1 cellular context compared by ENCODE assay signal in genomic region chr7:103347507-103348267, GRCh38.
TF ChIP-seq lines count a peak whose summit lies in the region.

Gene PSMC2 (plus strand): TSS chr7:103347643. CDS start chr7:103347712, 69 bp downstream.

TF ChIP-seq in K562, 482 proteins besides CTCF, POLR2A, EP300 and RAD21 (continued from another document and continues in another):
- TF ChIP-seq PRDM10 (IDR thresholded peaks at IDR 0.05; ENCODE audit: partially characterized antibody) (peak; percentile 75), ZNF639 (CRISPR knock-in tag; conservative IDR thresholded peaks at IDR 0.05 in 1 of 2, IDR thresholded peaks at IDR 0.05 in 1 of 2) (peak in 1 of 2 experiments; percentile 59; a peak in 1 of 4 replicates), ZNF280B (CRISPR knock-in tag; IDR thresholded peaks at IDR 0.05) (no peak), OTX1 (CRISPR knock-in tag; IDR thresholded peaks at IDR 0.05) (0 out of 2 replicates have a peak, but pooled peaks have one; percentile 37), SAFB2 (IDR thresholded peaks at IDR 0.05; ENCODE audit: borderline replicate concordance, low read depth, low read length, severe bottlenecking) (no peak), BCL6 (CRISPR knock-in tag; IDR thresholded peaks at IDR 0.05) (no peak), ZNF197 (CRISPR knock-in tag; IDR thresholded peaks at IDR 0.05; ENCODE audit: low read depth) (no peak), BHLHE40 (IDR thresholded peaks at IDR 0.05; ENCODE audit: low read length) (peak; percentile 58; the same call in 1 of the 2 replicates), ZNF175 (CRISPR knock-in tag; IDR thresholded peaks at IDR 0.05; ENCODE audit: low read depth) (peak; percentile 29; the same call in 1 of the 2 replicates), ZNF280A (IDR thresholded peaks at IDR 0.05; ENCODE audit: low read depth, partially characterized antibody) (no peak), DPF2 (IDR thresholded peaks at IDR 0.05) (peak; percentile 55; the same call in 1 of the 2 replicates), ZNF263 (CRISPR knock-in tag; IDR thresholded peaks at IDR 0.05; ENCODE audit: borderline replicate concordance) (peak; percentile 57; the same call in 1 of the 2 replicates), GABPB2 (CRISPR knock-in tag; conservative IDR thresholded peaks at IDR 0.05) (peak; percentile 34; the same call in 1 of the 2 replicates), ETS2 (tag; IDR thresholded peaks at IDR 0.05; ENCODE audit: borderline replicate concordance, poor library complexity, severe bottlenecking) (no peak), PREB (CRISPR knock-in tag; IDR thresholded peaks at IDR 0.05) (no peak), YY1 (IDR thresholded peaks at IDR 0.05; ENCODE audit: borderline replicate concordance in 1 of 3, control insufficient read depth in 1 of 3, extremely low read depth in 1 of 3, insufficient read depth in 3 of 3, insufficient read length in 1 of 3, insufficient replicate concordance in 2 of 3, low read depth in 1 of 3, low read length in 2 of 3) (peak in 2 of 3 experiments; percentile 65 to 79), TCF15 (CRISPR knock-in tag; IDR thresholded peaks at IDR 0.05) (no peak), ZNF224 (CRISPR knock-in tag; IDR thresholded peaks at IDR 0.05) (no peak), ZKSCAN8 (CRISPR knock-in tag; IDR thresholded peaks at IDR 0.05) (no peak), PML (IDR thresholded peaks at IDR 0.05; ENCODE audit: low read length) (peak; percentile 84), MGA (IDR thresholded peaks at IDR 0.05) (no peak; the same call in 1 of the 2 replicates), ZNF445 (CRISPR knock-in tag; IDR thresholded peaks at IDR 0.05; ENCODE audit: low read depth) (no peak), GATAD2B (IDR thresholded peaks at IDR 0.05; ENCODE audit: borderline replicate concordance) (no peak), ZNF311 (CRISPR knock-in tag; IDR thresholded peaks at IDR 0.05) (no peak), HNRNPUL1 (IDR thresholded peaks at IDR 0.05; ENCODE audit: low read length) (no peak), ZNF644 (tag; IDR thresholded peaks at IDR 0.05; ENCODE audit: low read depth) (no peak), THRB (CRISPR knock-in tag; conservative IDR thresholded peaks at IDR 0.05) (no peak), ZNF511 (CRISPR knock-in tag; IDR thresholded peaks at IDR 0.05) (peak; percentile 89), ILK (tag; IDR thresholded peaks at IDR 0.05; ENCODE audit: borderline replicate concordance, low read depth) (no peak)
